Comparison of ENCODE assay signal across 1 cellular context in genomic region chr6:150175611-150176151, GRCh38.
TF ChIP-seq lines count a peak whose summit lies in the region.

No MANE protein-coding gene starts in this region.

TF ChIP-seq in GM12878, 131 proteins besides CTCF, POLR2A, EP300 and RAD21:
- TF ChIP-seq MTA2 (IDR thresholded peaks at IDR 0.05; ENCODE audit: low read depth), result peak; percentile 27; the same call in 1 of the 2 replicates
- no peak for TF ChIP-seq E4F1 (IDR thresholded peaks at IDR 0.05; ENCODE audit: borderline replicate concordance, partially characterized antibody)
- TF ChIP-seq MEF2B (IDR thresholded peaks at IDR 0.05; ENCODE audit: partially characterized antibody, poor library complexity, severe bottlenecking), result peak; percentile 25
